In genomic region chr2:200963129-200963917, GRCh38 we compare ENCODE assay signal across 8 cellular contexts. TPM values are rescaled to one million over a fixed set of nuclear protein-coding genes. Genes with fewer than 3 reads are reported as not detected.
DNase-seq lines count a peak whose midpoint lies in the region; ATAC-seq, FAIRE-seq and TF ChIP-seq lines count a peak whose summit lies in the region.

ORC2 (minus strand) TSS chr2:200963660; CDS start chr2:200958123, 5,537 bp downstream.

- peak; percentile 17 for FAIRE-seq in urothelium cell line (lab: Jason Lieb, UNC)

- no peaks in the 10 kb centered on the region for H3K27me3 ChIP-seq in right atrium auricular region
- no peaks in the 10 kb centered on the region for H3K27me3 ChIP-seq in psoas muscle (ENCODE audit: insufficient read depth in 3 of 3, low read length in 2 of 3)

- H3K27ac ChIP-seq in right atrium auricular region: peak within 1 kb of the TSS; percentile 80 to 84
- peak within 1 kb of the TSS; percentile 86 for H3K27ac ChIP-seq in psoas muscle

- H3K4me1 ChIP-seq in right atrium auricular region (peaks cover 0 to 28% of the 10 kb centered on the region in 2 donors), psoas muscle (peaks cover 21% of the 10 kb centered on the region)

- H3K36me3 ChIP-seq in right atrium auricular region: no peaks in the 10 kb centered on the region
- H3K36me3 ChIP-seq in psoas muscle (ENCODE audit: insufficient read depth in 1 of 2, low read depth in 1 of 2): peaks cover 0 to 11% of the 10 kb centered on the region in 2 donors

- peak; percentile 78 to 80 for DNase-seq in NCI-H187 (lab: John Stamatoyannopoulos, UW)
- peak; percentile 81 to 94 (median 90) for DNase-seq in T-helper 2 cell
- DNase-seq in anterior cingulate cortex (lab: John Stamatoyannopoulos, UW): peak; percentile 44 to 94 (median 89)
- DNase-seq in right atrium auricular region (ENCODE audit: low spot score): peak; percentile 93
- peak; percentile 95 to 97 for DNase-seq in psoas muscle
- peak; percentile 97 for DNase-seq in urothelium cell line (ENCODE audit: low spot score)

- H3K4me3 ChIP-seq in right atrium auricular region (peak within 1 kb of the TSS; percentile 74 to 79), psoas muscle (peak within 1 kb of the TSS; percentile 94)

- 0% methylated on average over 56 to 61 of the region's 61 CpGs for WGBS in psoas muscle, 3 donors

- peak; percentile 49 for ATAC-seq in GM18499 (IDR thresholded peaks at IDR 0.05; ENCODE audit: insufficient read depth, unreplicated experiment)
- peak; percentile 88 for ATAC-seq in HG02943 (IDR thresholded peaks at IDR 0.05; ENCODE audit: low read depth, unreplicated experiment)
- ATAC-seq in psoas muscle: peak; percentile 99 to 100 (median 99)

- TF ChIP-seq CTCF in right atrium auricular region (IDR thresholded peaks at IDR 0.05): peak; percentile 36 to 63
- peak; percentile 57 for TF ChIP-seq CTCF in psoas muscle (IDR thresholded peaks at IDR 0.05)

- no peaks in the 10 kb centered on the region for H3K9me3 ChIP-seq in right atrium auricular region
- no peaks in the 10 kb centered on the region for H3K9me3 ChIP-seq in psoas muscle

- intact Hi-C loops in psoas muscle (cut with DNase I): loop anchor here (1.0 to 10.0 kb wide), 4 partner anchors 107 to 214 kb away; partner anchors contain the start of gene HYCC2 (in 2 of the 2)

RNA-seq across cellular contexts. Expression of gene ORC2, which starts in this region (rescaled TPM):
- 10 to 100 TPM in 1 of 2 donors, 1 to 10 TPM in 1; 8.5 to 14.7 TPM for total RNA-seq in right atrium auricular region
- total RNA-seq in psoas muscle: 10 to 100 TPM in 3 of 4 donors, 1 to 10 TPM in 1; 7.1 to 17.7 (median 12.4) TPM
- 1 to 10 TPM; 3.3 to 5.7 (median 5.2) TPM for polyA plus RNA-seq in psoas muscle

Comparison
In these comparisons a context has a peak if more than half of its experiments do, and no peak if none do; other contexts are left out.
1. Peak in every context shown above with its lines: DNase-seq, ATAC-seq, H3K4me3 ChIP-seq and H3K27ac ChIP-seq.
2. ATAC-seq: peak in every context shown above with its lines; median percentile 99 in psoas muscle; 88 in HG02943; 49 in GM18499.